ENCODE assay signal across 13 cellular contexts in the genomic region with DNA sequence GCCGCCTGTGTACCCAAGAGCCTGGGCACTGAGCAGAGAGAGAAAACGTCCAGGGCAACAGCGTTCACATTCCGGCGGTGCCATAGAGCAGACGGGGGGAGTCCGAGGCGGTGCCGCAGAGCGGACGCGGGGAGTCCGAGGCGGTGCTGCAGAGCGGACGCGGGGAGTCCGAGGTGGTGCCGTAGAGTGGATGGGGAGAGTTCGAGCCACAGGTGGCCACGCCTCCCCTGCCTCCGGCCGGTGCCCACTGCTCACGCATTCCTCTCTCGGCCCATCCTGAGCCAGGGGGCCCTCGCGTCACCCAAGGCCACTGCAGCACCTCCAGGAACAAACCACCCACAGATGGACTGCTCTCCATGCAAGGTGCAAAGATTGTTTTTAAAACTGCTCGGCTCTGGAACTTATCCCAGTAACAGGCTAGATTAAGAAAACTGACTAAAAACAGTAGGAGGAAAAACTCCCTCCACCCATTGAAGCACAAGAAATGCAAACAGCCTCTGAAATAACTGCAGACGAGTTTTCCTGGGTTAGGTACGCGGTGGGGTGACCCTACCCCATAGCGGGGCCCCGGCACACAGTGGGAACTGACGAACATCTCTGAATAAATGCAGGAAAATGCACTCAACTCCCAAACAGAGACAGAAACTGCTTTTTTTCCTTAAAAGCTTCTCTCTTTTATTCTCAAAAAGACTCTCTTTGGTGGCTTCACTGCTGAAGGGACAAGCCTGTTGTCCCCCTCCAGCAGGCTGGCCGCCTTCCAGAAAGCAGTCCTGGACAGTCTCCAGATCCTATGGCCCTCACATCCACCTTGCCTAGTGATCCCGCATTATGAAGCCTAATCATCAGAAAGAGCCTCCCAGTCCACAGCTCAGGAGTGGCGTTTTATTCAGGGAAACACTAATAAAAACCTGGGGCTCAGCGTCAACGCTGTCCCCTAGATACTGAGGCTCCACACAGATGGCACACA. TPM values are rescaled to one million over a fixed set of nuclear protein-coding genes. Genes with fewer than 3 reads are reported as not detected.
DNase-seq lines count a peak whose midpoint lies in the region; ATAC-seq and TF ChIP-seq lines count a peak whose summit lies in the region.
"Had no signal": no experiment of that assay in that cellular context is flagged by ENCODE, and none has a peak within 500 bp of the region (broad histone marks: within the 10 kb centered on the region; RNA-seq: fewer than 3 reads in every experiment).

No MANE protein-coding gene starts in this region.

- no peaks in the 10 kb centered on the region for H3K9me3 ChIP-seq in sigmoid colon

- H3K4me3 ChIP-seq in sigmoid colon, result peak overlapping the region in 3 of 4 donors; percentile 13 to 30 (median 23)

- no peak for TF ChIP-seq EP300 in sigmoid colon (IDR thresholded peaks at IDR 0.05)

- H3K4me1 ChIP-seq in sigmoid colon, result peaks cover 0 to 56% (median 44%) of the 10 kb centered on the region in 4 donors

- no peak for TF ChIP-seq CTCF in sigmoid colon (IDR thresholded peaks at IDR 0.05)

- DNase-seq in DMS79 (lab: John Stamatoyannopoulos, UW), result peak; percentile 19
- peak; percentile 49 for DNase-seq in astrocyte of the hippocampus (ENCODE audit: low read depth, low spot score)
- peak in 1 of 2 donors; percentile 23 for DNase-seq in left colon
- DNase-seq in sigmoid colon, result peak; percentile 82
- no peak for DNase-seq in SIG-M5 treated with dmso at 0.1 percent for 504 hours (lab: John Stamatoyannopoulos, UW; ENCODE audit: unreplicated experiment)
- DNase-seq in mucosa of gallbladder (ENCODE audit: low spot score), result no peak
- DNase-seq in NCI-H524 (lab: John Stamatoyannopoulos, UW), result no peak
- DNase-seq: activated CD4-positive, alpha-beta T cell treated with anti-CD3 and anti-CD28 coated beads, Interleukin-2, amount 50 U/mL, for 1 hour; activated gamma-delta T cell treated with Interleukin-2 at 50 U/mL for 16 hours; Calu3; NCI-H2171; T-cell had no signal

- no peaks in the 10 kb centered on the region for H3K27me3 ChIP-seq in sigmoid colon

- ATAC-seq in left colon (peak; percentile 32), HG03354 (IDR thresholded peaks at IDR 0.05; ENCODE audit: poor library complexity, severe bottlenecking, unreplicated experiment) (no peak)
- ATAC-seq: T-cell had no signal

- H3K36me3 ChIP-seq in sigmoid colon, result no peaks in the 10 kb centered on the region

- no peak for TF ChIP-seq POLR2A in sigmoid colon (IDR thresholded peaks at IDR 0.05)

- WGBS in sigmoid colon, 2 donors, result 85 to 89% methylated on average over 39 of the region's 39 CpGs

- H3K27ac ChIP-seq in sigmoid colon, result peak overlapping the region; percentile 75 to 90 (median 84)

- intact Hi-C loops in left colon (cut with DNase I, micrococcal nuclease), result no loop called here
- intact Hi-C loops in sigmoid colon (cut with DNase I), result loop anchor here (1.0 kb wide), 1 partner anchor 16 kb away; no protein-coding TSS in a partner anchor

RNA-seq across cellular contexts. Expression of a gene that starts 55.9 kb away (rescaled TPM):
- 10 to 100 TPM; 11.0 to 12.2 TPM for total RNA-seq in left colon
- 10 to 100 TPM; 42.1 to 67.9 (median 50.3) TPM for total RNA-seq in sigmoid colon
- polyA plus RNA-seq in sigmoid colon, result 1 to 10 TPM; 1.8 to 5.5 (median 3.0) TPM
- total RNA-seq in mucosa of gallbladder, result 31.5 TPM

Comparison
In these comparisons a context has a peak if more than half of its experiments do, and no peak if none do; other contexts are left out.
1. DNase-seq: peak in DMS79 (single experiment), astrocyte of the hippocampus (single experiment) and sigmoid colon (single experiment); none in SIG-M5 treated with dmso at 0.1 percent for 504 hours (single experiment), mucosa of gallbladder (single experiment) and NCI-H524 (0 of 2).